Comparison of ENCODE assay signal across 19 cellular contexts in the genomic region with DNA sequence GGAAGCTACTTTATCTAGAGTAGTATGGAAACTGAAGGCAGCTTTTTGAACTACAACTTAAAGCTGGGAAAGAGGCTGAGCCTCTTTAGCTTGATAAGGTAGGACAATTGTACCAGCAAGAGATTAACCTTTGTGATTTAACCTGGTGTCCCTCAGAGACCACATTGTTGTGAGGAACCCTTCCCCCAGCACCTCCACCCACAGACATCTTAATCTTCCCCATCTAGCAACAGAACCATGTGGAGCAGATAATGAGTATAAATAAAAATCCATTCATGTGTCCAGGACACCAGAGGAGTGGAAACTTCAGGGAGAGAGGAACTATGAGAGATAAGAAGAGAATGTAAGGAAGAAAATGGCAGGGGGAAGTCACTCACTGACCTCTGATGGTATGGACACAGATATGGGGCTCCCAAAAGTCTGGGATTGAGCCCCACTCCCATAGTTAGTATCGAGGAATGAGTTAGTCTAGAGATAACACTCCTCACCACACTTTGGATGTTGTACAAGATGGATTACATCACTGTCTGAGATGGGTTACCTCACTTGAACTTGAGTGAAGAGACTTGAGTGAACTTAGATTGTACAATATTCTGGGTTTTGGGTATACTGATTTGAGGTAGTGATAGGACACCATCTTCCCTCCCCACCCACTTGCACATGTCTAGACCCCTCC. TPM values are rescaled to one million over a fixed set of nuclear protein-coding genes. Genes with fewer than 3 reads are reported as not detected.
DNase-seq lines count a peak whose midpoint lies in the region; ATAC-seq, FAIRE-seq and TF ChIP-seq lines count a peak whose summit lies in the region.
"Had no signal": no experiment of that assay in that cellular context is flagged by ENCODE, and none has a peak within 500 bp of the region (broad histone marks: within the 10 kb centered on the region; RNA-seq: fewer than 3 reads in every experiment).

No MANE protein-coding gene starts in this region.

- POLR2A ChIA-PET in activated CD4-positive, alpha-beta T cell treated with anti-CD3 and anti-CD28 coated beads for 36 hours (lab: Charles Lee), result no interaction called here

- TF ChIP-seq CTCF in brain microvascular endothelial cell (IDR thresholded peaks at IDR 0.05; ENCODE audit: low read depth, low read length, missing control alignments) (no peak), nephron (IDR thresholded peaks at IDR 0.05; ENCODE audit: unreplicated experiment in 3 of 3) (no peak)

- H3K27ac Mint-ChIP-seq in activated CD4-positive, alpha-beta T cell treated with anti-CD3 and anti-CD28 coated beads for 36 hours, result peak overlapping the region; percentile 24
- peak overlapping the region in 2 of 3 experiments; percentile 68 to 99 for H3K27ac Mint-ChIP-seq in nephron

- in situ Hi-C loops in brain microvascular endothelial cell (cut with HindIII; ENCODE audit: low pct_ligation_motif_present, low sequenced_read_pairs), result no loop called here

- H3K27me3 ChIP-seq in brain microvascular endothelial cell (replicated peaks), result no peaks in the 10 kb centered on the region
- H3K27me3 ChIP-seq: BLaER1 treated with 17β-estradiol and CSF1 and Interleukin-3, amounts not matched to agents 10 nM and 100 nM; Peyer's patch had no signal

- no peak for ATAC-seq in activated CD4-positive, alpha-beta T cell treated with anti-CD3 and anti-CD28 coated beads for 36 hours

- H3K4me3 ChIP-seq in brain microvascular endothelial cell (ENCODE audit: low read depth, low read length), result no peak overlapping the region
- H3K4me3 ChIP-seq: BLaER1 treated with 17β-estradiol and CSF1 and Interleukin-3, amounts not matched to agents 10 nM and 100 nM; Peyer's patch had no signal

- FAIRE-seq in GM12891 (lab: Jason Lieb, UNC), result no peak
- FAIRE-seq: HTR-8/SVneo had no signal

- peak overlapping the region; percentile 2 for H3K27ac ChIP-seq in brain microvascular endothelial cell
- H3K27ac ChIP-seq: BLaER1 treated with 17β-estradiol and CSF1 and Interleukin-3, amounts not matched to agents 10 nM and 100 nM; Peyer's patch had no signal

- H3K36me3 Mint-ChIP-seq in activated CD4-positive, alpha-beta T cell treated with anti-CD3 and anti-CD28 coated beads for 36 hours (ENCODE audit: low read depth), result no peaks in the 10 kb centered on the region
- H3K36me3 Mint-ChIP-seq in nephron (ENCODE audit: low read depth), result no peaks in the 10 kb centered on the region

- DNase-seq in activated CD4-positive, alpha-beta T cell treated with anti-CD3 and anti-CD28 coated beads for 36 hours, result no peak
- DNase-seq in activated CD4-positive, alpha-beta T cell treated with anti-CD3 and anti-CD28 coated beads for 4 hours, result no peak
- DNase-seq in OCI-M1 (lab: John Stamatoyannopoulos, UW) (peak; percentile 48), brain microvascular endothelial cell (peak; percentile 37), middle frontal gyrus (ENCODE audit: extremely low spot score, low spot score) (no peak), GM12891 (ENCODE audit: insufficient read length, low spot score) (no peak), retina (no peak)
- DNase-seq: DMS 273 treated with DMSO at 0.1 percent for 48 hours, HCEC 1CT, KG1, NCI-H1105, NCI-H1694 treated with DMSO at 0.1 percent for 48 hours, NCI-H446 treated with DMSO at 0.1 percent for 48 hours, NCI-H82, Peyer's patch, SHP77 treated with DMSO at 0.1 percent for 48 hours had no signal

- no peaks in the 10 kb centered on the region for H3K36me3 ChIP-seq in brain microvascular endothelial cell (replicated peaks)
- H3K36me3 ChIP-seq: BLaER1 treated with 17β-estradiol and CSF1 and Interleukin-3, amounts not matched to agents 10 nM and 100 nM; Peyer's patch had no signal

- H3K4me3 Mint-ChIP-seq in activated CD4-positive, alpha-beta T cell treated with anti-CD3 and anti-CD28 coated beads for 36 hours, result no peak overlapping the region
- no peak overlapping the region for H3K4me3 Mint-ChIP-seq in nephron

- TF ChIP-seq POLR2A in GM12891 (IDR thresholded peaks at IDR 0.05; ENCODE audit: low read depth, low read length), result no peak

- CTCF ChIA-PET in activated CD4-positive, alpha-beta T cell treated with anti-CD3 and anti-CD28 coated beads for 36 hours (lab: Charles Lee), result interaction anchor here (1.3 kb wide), 1 partner anchor 11 kb away, joined by 4 read pairs; no protein-coding TSS in a partner anchor

- intact Hi-C loops in activated CD4-positive, alpha-beta T cell treated with anti-CD3 and anti-CD28 coated beads for 36 hours (cut with DNase I, micrococcal nuclease), result no loop called here

- no peaks in the 10 kb centered on the region for H3K27me3 Mint-ChIP-seq in activated CD4-positive, alpha-beta T cell treated with anti-CD3 and anti-CD28 coated beads for 36 hours
- peaks cover 4% of the 10 kb centered on the region for H3K27me3 Mint-ChIP-seq in nephron (ENCODE audit: low read depth)

- H3K9me3 Mint-ChIP-seq in activated CD4-positive, alpha-beta T cell treated with anti-CD3 and anti-CD28 coated beads for 36 hours (ENCODE audit: low read depth), result no peaks in the 10 kb centered on the region
- no peaks in the 10 kb centered on the region for H3K9me3 Mint-ChIP-seq in nephron

- peaks cover 37% of the 10 kb centered on the region for H3K4me1 Mint-ChIP-seq in activated CD4-positive, alpha-beta T cell treated with anti-CD3 and anti-CD28 coated beads for 36 hours
- H3K4me1 Mint-ChIP-seq in nephron, result peaks cover 59% of the 10 kb centered on the region

TF ChIP-seq in GM12891, 5 proteins besides CTCF, POLR2A, EP300 and RAD21:
- no peak for TF ChIP-seq POU2F2 (IDR thresholded peaks at IDR 0.05; ENCODE audit: low read depth, low read length)
- TF ChIP-seq SPI1 (IDR thresholded peaks at IDR 0.05; ENCODE audit: low read depth, low read length), result no peak
- TF ChIP-seq POLR2AphosphoS5 (IDR thresholded peaks at IDR 0.05; ENCODE audit: low read depth, low read length), result no peak
- no peak for TF ChIP-seq PAX5 (IDR thresholded peaks at IDR 0.05; ENCODE audit: insufficient read depth, low read length, severe bottlenecking)
- no peak for TF ChIP-seq TAF1 (IDR thresholded peaks at IDR 0.05; ENCODE audit: low read depth, low read length)

RNA-seq across cellular contexts. Expression of a gene that starts 33.9 kb away (rescaled TPM):
- total RNA-seq in activated CD4-positive, alpha-beta T cell treated with anti-CD3 and anti-CD28 coated beads for 36 hours, result 100 to 1,000 TPM; 211 to 296 TPM
- 31.8 TPM for polyA plus RNA-seq in GM12891 (2012; ENCODE audit: low read depth, missing spikeins)

Comparison
In these comparisons a context has a peak if more than half of its experiments do, and no peak if none do; other contexts are left out.
1. DNase-seq: peak in OCI-M1 (single experiment) and brain microvascular endothelial cell (single experiment); none in activated CD4-positive, alpha-beta T cell treated with anti-CD3 and anti-CD28 coated beads for 36 hours (single experiment), activated CD4-positive, alpha-beta T cell treated with anti-CD3 and anti-CD28 coated beads for 4 hours (0 of 2), middle frontal gyrus (single experiment), GM12891 (single experiment) and retina (single experiment).